ENCODE assay signal across 28 cellular contexts in the genomic region with DNA sequence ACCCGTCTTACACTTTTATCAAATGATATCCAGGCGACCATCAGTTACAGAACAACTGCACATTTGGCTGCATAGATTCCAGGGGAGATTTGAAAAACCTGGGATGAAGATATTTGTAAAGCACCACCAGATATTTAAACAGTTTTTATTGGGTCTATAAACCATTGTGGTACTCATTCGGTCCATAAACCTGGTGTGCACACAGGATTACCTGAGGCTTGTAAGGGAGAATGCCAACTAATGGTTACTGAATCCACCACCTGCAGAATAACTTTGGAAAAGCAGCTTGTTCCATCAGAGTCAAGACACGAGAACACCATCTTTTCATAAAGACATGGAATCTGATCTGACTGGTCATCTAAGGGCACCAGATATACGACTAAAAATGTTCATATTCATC.
"Had no signal": no experiment of that assay in that cellular context is flagged by ENCODE, and none has a peak within 500 bp of the region (broad histone marks: within the 10 kb centered on the region; RNA-seq: fewer than 3 reads in every experiment).

No MANE protein-coding gene starts in this region.

- H3K27ac ChIP-seq: ascending aorta, cardiac muscle cell, coronary artery, dorsolateral prefrontal cortex, gastrocnemius medialis, left lung, upper lobe of left lung, vagina had no signal

- H3K36me3 ChIP-seq: ascending aorta, cardiac muscle cell, gastrocnemius medialis, left lung, upper lobe of left lung, vagina had no signal

- H3K4me3 ChIP-seq: ascending aorta, cardiac muscle cell, coronary artery, dorsolateral prefrontal cortex, gastrocnemius medialis, left lung, lung, smooth muscle cell, upper lobe of left lung, vagina had no signal

- DNase-seq: activated CD4-positive, alpha-beta T cell treated with anti-CD3 and anti-CD28 coated beads for 48 hours; activated CD4-positive, alpha-beta T cell treated with anti-CD3 and anti-CD28 coated beads, Interleukin-2, amount 50 U/mL, for 48 hours; activated CD8-positive, alpha-beta memory T cell treated with anti-CD3 and anti-CD28 coated beads, Interleukin-2, amount 50 U/mL, for 4 hours; activated effector memory CD4-positive, alpha-beta T cell treated with anti-CD3 and anti-CD28 coated beads, Interleukin-2, amount 50 U/mL, for 16 hours; activated naive CD4-positive, alpha-beta T cell treated with anti-CD3 and anti-CD28 coated beads, Interleukin-2, amount 10 ng/mL, durations not matched to agents 7 days and 5 days; activated naive CD8-positive, alpha-beta T cell treated with anti-CD3 and anti-CD28 coated beads, Interleukin-2, amount 10 ng/mL, durations not matched to agents 7 days and 5 days; activated T-cell treated with anti-CD3 and anti-CD28 coated beads, Interleukin-2, amount 50 U/mL, for 1 hour; dorsolateral prefrontal cortex; effector memory CD4-positive, alpha-beta T cell; gastrocnemius medialis; glutamatergic neuron; kidney glomerular epithelial cell; left lung; mesendoderm; retina; stimulated activated CD4-positive, alpha-beta T cell treated with anti-CD3 and anti-CD28 coated beads, Interleukin-1b, Interleukin-23, amount 100 ng/mL, for 48 hours; stimulated activated CD4-positive, alpha-beta T cell treated with anti-CD3 and anti-CD28 coated beads, Interleukin-4, amount 100 ng/mL, for 4 hours; stimulated activated CD8-positive, alpha-beta memory T cell treated with anti-CD3 and anti-CD28 coated beads, Interleukin-4, amount 100 ng/mL, for 48 hours; stimulated activated naive CD8-positive, alpha-beta T cell treated with anti-CD3 and anti-CD28 coated beads, Interleukin-15, amount 100 ng/mL, for 72 hours; substantia nigra; T-helper 1 cell; upper lobe of left lung had no signal

- H3K27me3 ChIP-seq: ascending aorta, cardiac muscle cell, dorsolateral prefrontal cortex, gastrocnemius medialis, left lung, upper lobe of left lung, vagina had no signal

- H3K4me1 ChIP-seq: ascending aorta, gastrocnemius medialis had no signal

- H3K9me3 ChIP-seq: ascending aorta, gastrocnemius medialis, left lung, upper lobe of left lung, vagina had no signal

- H3K4me2 ChIP-seq: smooth muscle cell had no signal
